In the genomic region with DNA sequence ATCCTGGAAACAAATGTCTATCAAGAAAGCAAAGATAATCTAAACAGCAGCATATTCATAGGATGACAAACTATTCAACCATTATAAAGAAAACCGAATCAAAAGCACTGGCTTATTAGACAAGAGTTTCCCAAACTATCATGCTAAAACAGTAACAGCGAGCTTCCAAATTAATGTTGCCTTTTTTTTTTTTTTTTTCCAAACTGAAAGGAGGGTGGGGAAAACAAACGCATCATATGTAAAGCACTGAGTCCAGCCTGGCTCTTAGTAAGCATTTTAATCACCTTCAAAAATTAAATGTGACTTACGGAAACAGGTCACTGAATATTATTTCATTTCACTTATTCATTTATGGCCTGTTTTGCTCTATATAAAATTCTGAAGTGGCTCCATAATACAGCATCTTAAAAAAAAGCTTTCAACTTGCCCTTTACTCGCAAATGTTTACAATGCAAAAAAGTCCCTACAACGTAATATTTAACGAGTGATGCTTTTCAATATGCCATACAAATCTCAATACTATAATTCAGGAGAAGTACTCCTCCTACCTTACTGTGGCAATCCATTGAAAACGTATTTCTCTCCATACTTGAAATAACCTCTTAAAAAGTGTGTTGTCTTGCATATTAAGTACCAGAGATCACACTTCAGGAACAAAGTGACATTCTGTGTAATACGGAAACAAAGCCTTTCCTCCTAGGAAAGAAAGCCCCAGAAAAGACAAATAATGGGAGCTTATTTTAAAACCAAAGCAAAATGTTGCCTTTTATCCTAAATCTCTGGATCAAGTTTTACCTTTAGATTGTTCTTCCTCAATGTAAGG, we compare ENCODE assay signal across 10 cellular contexts. TPM values are rescaled to one million over a fixed set of nuclear protein-coding genes. Genes with fewer than 3 reads are reported as not detected.
A peak's percentile ranks its signal among the peaks of the same experiment; 100 is the strongest.
DNase-seq lines count a peak whose midpoint lies in the region; TF ChIP-seq lines count a peak whose summit lies in the region.
"Had no signal": no experiment of that assay in that cellular context is flagged by ENCODE, and none has a peak within 500 bp of the region (broad histone marks: within the 10 kb centered on the region; RNA-seq: fewer than 3 reads in every experiment).

No MANE protein-coding gene starts in this region.

- no peaks in the 10 kb centered on the region for H3K9me3 ChIP-seq in liver (ENCODE audit: control insufficient read depth in 4 of 4, low read length in 3 of 4)
- no peaks in the 10 kb centered on the region for H3K9me3 ChIP-seq in stomach smooth muscle (ENCODE audit: control insufficient read depth in 2 of 2, low read length in 2 of 2)

- no peaks in the 10 kb centered on the region for H3K27me3 Mint-ChIP-seq in chondrocyte (ENCODE audit: low read depth)

- no peaks in the 10 kb centered on the region for H3K27me3 ChIP-seq in liver (ENCODE audit: control insufficient read depth in 4 of 4, insufficient read depth in 4 of 4, low read length in 3 of 4)
- H3K27me3 ChIP-seq in stomach smooth muscle (ENCODE audit: control insufficient read depth in 1 of 2, insufficient read depth in 2 of 2, low read length in 2 of 2): no peaks in the 10 kb centered on the region

- TF ChIP-seq CTCF in chondrocyte (IDR thresholded peaks at IDR 0.05): no peak
- TF ChIP-seq CTCF in liver (IDR thresholded peaks at IDR 0.05; ENCODE audit: low read depth, low read length, missing input control): no peak

- peak overlapping the region; percentile 86 for H3K27ac Mint-ChIP-seq in chondrocyte (ENCODE audit: unreplicated experiment)

- H3K27ac ChIP-seq in liver (ENCODE audit: low read depth in 1 of 2, low read length in 2 of 2) (peak overlapping the region; percentile 94 to 97), stomach smooth muscle (ENCODE audit: low read length) (no peak overlapping the region)

- H3K36me3 ChIP-seq in liver (ENCODE audit: control insufficient read depth in 4 of 4, insufficient read depth in 3 of 4, low read depth in 1 of 4, low read length in 3 of 4): no peaks in the 10 kb centered on the region
- H3K36me3 ChIP-seq in stomach smooth muscle (ENCODE audit: control insufficient read depth in 2 of 2, insufficient read depth in 2 of 2, low read length in 2 of 2): no peaks in the 10 kb centered on the region

- H3K36me3 Mint-ChIP-seq in chondrocyte (ENCODE audit: low read depth): no peaks in the 10 kb centered on the region

- H3K9ac ChIP-seq in liver (ENCODE audit: low read depth in 1 of 2, low read length in 2 of 2) (peak overlapping the region; percentile 46 to 83), stomach smooth muscle (ENCODE audit: low read length in 2 of 2) (peak overlapping the region in 1 of 2 donors; percentile 82)

- DNase-seq in HT-29 (ENCODE audit: low spot score) (peak; percentile 78), chondrocyte (ENCODE audit: low spot score) (no peak), DMS79 (lab: John Stamatoyannopoulos, UW) (no peak), ureter (ENCODE audit: low spot score) (no peak), occipital lobe (lab: John Stamatoyannopoulos, UW) (no peak)
- no peak for DNase-seq in activated CD8-positive, alpha-beta memory T cell treated with anti-CD3 and anti-CD28 coated beads, Interleukin-2, amount 50 U/mL, for 48 hours
- DNase-seq: foreskin melanocyte, KBM-7 had no signal

- H3K4me1 ChIP-seq in liver (ENCODE audit: control insufficient read depth in 4 of 4, insufficient read depth in 4 of 4, low read length in 3 of 4): peaks cover 6 to 32% (median 23%) of the 10 kb centered on the region in 4 donors
- H3K4me1 ChIP-seq in stomach smooth muscle (ENCODE audit: control insufficient read depth, insufficient read depth, low read length): peaks cover 13% of the 10 kb centered on the region

- H3K4me3 ChIP-seq in liver (ENCODE audit: low read depth in 1 of 3, low read length in 3 of 3): peak overlapping the region; percentile 80 to 99 (median 84)
- peak overlapping the region; percentile 91 for H3K4me3 ChIP-seq in stomach smooth muscle (ENCODE audit: low read length in 2 of 2)

- H3K4me1 Mint-ChIP-seq in chondrocyte (ENCODE audit: low read depth): peaks cover 56% of the 10 kb centered on the region

- H3K9me3 Mint-ChIP-seq in chondrocyte (ENCODE audit: low read depth): no peaks in the 10 kb centered on the region

- H3K4me3 Mint-ChIP-seq in chondrocyte (ENCODE audit: unreplicated experiment): peak overlapping the region; percentile 80

- TF ChIP-seq RAD21 in liver (IDR thresholded peaks at IDR 0.05): no peak

- 30% methylated on average over 9 of the region's 9 CpGs for WGBS in liver

TF ChIP-seq in liver, 16 proteins besides CTCF, POLR2A, EP300 and RAD21:
- TF ChIP-seq, protein P1, sequence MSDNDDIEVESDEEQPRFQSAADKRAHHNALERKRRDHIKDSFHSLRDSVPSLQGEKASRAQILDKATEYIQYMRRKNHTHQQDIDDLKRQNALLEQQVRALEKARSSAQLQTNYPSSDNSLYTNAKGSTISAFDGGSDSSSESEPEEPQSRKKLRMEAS (IDR thresholded peaks at IDR 0.05): no peak
- TF ChIP-seq FOXA2 (IDR thresholded peaks at IDR 0.05): no peak
- no peak for TF ChIP-seq REST (IDR thresholded peaks at IDR 0.05)
- TF ChIP-seq RXRA (IDR thresholded peaks at IDR 0.05): no peak
- TF ChIP-seq ZBTB33 (IDR thresholded peaks at IDR 0.05): no peak
- TF ChIP-seq NR2F2 (IDR thresholded peaks at IDR 0.05): no peak
- TF ChIP-seq SP1 (IDR thresholded peaks at IDR 0.05): no peak
- TF ChIP-seq HNF4A (conservative IDR thresholded peaks at IDR 0.05): no peak
- no peak for TF ChIP-seq JUND (IDR thresholded peaks at IDR 0.05)
- TF ChIP-seq TAF1 (conservative IDR thresholded peaks at IDR 0.05): no peak
- no peak for TF ChIP-seq GABPA (IDR thresholded peaks at IDR 0.05 in 1 of 2, conservative IDR thresholded peaks at IDR 0.05 in 1 of 2)
- TF ChIP-seq ATF3 (IDR thresholded peaks at IDR 0.05): no peak
- TF ChIP-seq FOXA1 (IDR thresholded peaks at IDR 0.05): no peak
- TF ChIP-seq YY1 (IDR thresholded peaks at IDR 0.05): no peak
- TF ChIP-seq HNF4G (IDR thresholded peaks at IDR 0.05): no peak
- no peak for TF ChIP-seq EGR1 (IDR thresholded peaks at IDR 0.05; ENCODE audit: low read depth in 2 of 2)

RNA-seq across cellular contexts. Expression of gene TJP1, which starts 2.1 kb away (rescaled TPM):
- total RNA-seq in HT-29 (2014; rRNA removed; shearing (Covaris generic)): 58.8 and 61.6 TPM in 2 replicates
- total RNA-seq in chondrocyte: 90.5 to 108 TPM (median 91.7 TPM) in 3 replicates
- total RNA-seq in liver: 10 to 100 TPM; 13.5 to 40.4 TPM
- 10 to 100 TPM; 12.6 to 20.2 TPM for polyA plus RNA-seq in liver
- 120 TPM for total RNA-seq in ureter
- 48.7 TPM for total RNA-seq in occipital lobe
